In the genomic region with DNA sequence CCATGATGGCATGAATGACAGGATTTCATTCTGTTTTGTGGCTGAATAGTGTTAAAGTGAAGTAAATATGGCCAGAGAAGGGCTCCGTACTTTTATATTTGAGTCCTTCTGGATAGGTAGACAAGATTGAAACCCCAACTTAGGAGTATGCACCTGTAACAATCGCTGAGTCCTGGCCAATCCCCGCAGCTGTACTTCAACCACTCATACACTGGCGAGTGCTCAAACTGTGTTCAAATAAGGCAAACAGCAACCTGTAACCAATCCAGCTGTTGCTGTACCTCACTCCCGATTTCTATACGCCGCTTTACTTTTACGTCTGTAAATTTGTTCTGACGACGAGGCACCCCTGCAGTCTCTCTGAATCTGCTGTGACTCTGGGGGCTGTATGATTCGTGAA, we compare ENCODE assay signal across 32 cellular contexts. TPM values are rescaled to one million over a fixed set of nuclear protein-coding genes. Genes with fewer than 3 reads are reported as not detected.
"Had no signal": no experiment of that assay in that cellular context is flagged by ENCODE, and none has a peak within 500 bp of the region (broad histone marks: within the 10 kb centered on the region; RNA-seq: fewer than 3 reads in every experiment).

No MANE protein-coding gene starts in this region.

- H3K4me3 Mint-ChIP-seq: activated naive CD4-positive, alpha-beta T cell treated with anti-CD3 and anti-CD28 coated beads, Interleukin-2, amount 10 ng/mL, durations not matched to agents 7 days and 5 days; activated naive CD8-positive, alpha-beta T cell treated with anti-CD3 and anti-CD28 coated beads, Interleukin-2, amount 10 ng/mL, durations not matched to agents 7 days and 5 days; activated T-helper 1 cell treated with anti-CD3 and anti-CD28 coated beads, Interleukin-12 subunit alpha, Interleukin-12 subunit beta, Interleukin-2, Interleukin-4 antibody, amounts not matched to agents 30 ng/mL and 10 ng/mL and 1 ng/mL, durations not matched to agents 14 hours and 24 hours and 36 hours; nephron progenitor cell; stimulated activated naive B cell treated with anti-CD40 and anti-IgM and Interleukin-4, amounts not matched to agents 10 μg/mL and 1 μg/mL and 100 μg/mL, for 72 hours; T-helper 1 cell treated with Interleukin-12 subunit alpha and Interleukin-12 subunit beta and Interleukin-4 antibody, amounts not matched to agents 30 μg/mL and 1 μg/mL, for 36 hours had no signal

- H3K27me3 ChIP-seq: brain microvascular endothelial cell, esophagus muscularis mucosa, foreskin keratinocyte, pancreas, sigmoid colon, tibial artery had no signal

- H3K27ac Mint-ChIP-seq: activated naive CD8-positive, alpha-beta T cell treated with anti-CD3 and anti-CD28 coated beads, Interleukin-2, amount 10 ng/mL, durations not matched to agents 7 days and 5 days; activated T-helper 1 cell treated with anti-CD3 and anti-CD28 coated beads, Interleukin-12 subunit alpha, Interleukin-12 subunit beta, Interleukin-2, Interleukin-4 antibody, amounts not matched to agents 30 ng/mL and 10 ng/mL and 1 ng/mL, durations not matched to agents 14 hours and 24 hours and 36 hours; nephron progenitor cell; stimulated activated naive B cell treated with anti-CD40 and anti-IgM and Interleukin-4, amounts not matched to agents 10 μg/mL and 1 μg/mL and 100 μg/mL, for 72 hours; T-helper 1 cell treated with Interleukin-12 subunit alpha and Interleukin-12 subunit beta and Interleukin-4 antibody, amounts not matched to agents 30 μg/mL and 1 μg/mL, for 36 hours had no signal

- H3K27ac ChIP-seq: brain microvascular endothelial cell, esophagus muscularis mucosa, foreskin keratinocyte, heart left ventricle, pancreas, psoas muscle, sigmoid colon, suprapubic skin, tibial artery, VCaP had no signal

- H3K9me3 ChIP-seq: esophagus muscularis mucosa, heart left ventricle, pancreas, psoas muscle, sigmoid colon, suprapubic skin, tibial artery had no signal

- ATAC-seq: foreskin keratinocyte; heart left ventricle; psoas muscle; stimulated activated naive B cell treated with anti-CD40 and anti-IgM and Interleukin-4, amounts not matched to agents 10 μg/mL and 1 μg/mL and 100 μg/mL, for 72 hours had no signal

- H3K36me3 Mint-ChIP-seq: activated naive CD4-positive, alpha-beta T cell treated with anti-CD3 and anti-CD28 coated beads, Interleukin-2, amount 10 ng/mL, durations not matched to agents 7 days and 5 days; activated naive CD8-positive, alpha-beta T cell treated with anti-CD3 and anti-CD28 coated beads, Interleukin-2, amount 10 ng/mL, durations not matched to agents 7 days and 5 days; stimulated activated naive B cell treated with anti-CD40 and anti-IgM and Interleukin-4, amounts not matched to agents 10 μg/mL and 1 μg/mL and 100 μg/mL, for 72 hours had no signal

- H3K4me3 ChIP-seq: esophagus muscularis mucosa, heart left ventricle, pancreas, psoas muscle, sigmoid colon, suprapubic skin, tibial artery had no signal

- H3K9me3 Mint-ChIP-seq: activated naive CD8-positive, alpha-beta T cell treated with anti-CD3 and anti-CD28 coated beads, Interleukin-2, amount 10 ng/mL, durations not matched to agents 7 days and 5 days; activated T-helper 1 cell treated with anti-CD3 and anti-CD28 coated beads, Interleukin-12 subunit alpha, Interleukin-12 subunit beta, Interleukin-2, Interleukin-4 antibody, amounts not matched to agents 30 ng/mL and 10 ng/mL and 1 ng/mL, durations not matched to agents 14 hours and 24 hours and 36 hours; nephron progenitor cell; T-helper 1 cell treated with Interleukin-12 subunit alpha and Interleukin-12 subunit beta and Interleukin-4 antibody, amounts not matched to agents 30 μg/mL and 1 μg/mL, for 36 hours had no signal

- H3K4me1 Mint-ChIP-seq: activated naive CD4-positive, alpha-beta T cell treated with anti-CD3 and anti-CD28 coated beads, Interleukin-2, amount 10 ng/mL, durations not matched to agents 7 days and 5 days; activated naive CD8-positive, alpha-beta T cell treated with anti-CD3 and anti-CD28 coated beads, Interleukin-2, amount 10 ng/mL, durations not matched to agents 7 days and 5 days; nephron progenitor cell; stimulated activated naive B cell treated with anti-CD40 and anti-IgM and Interleukin-4, amounts not matched to agents 10 μg/mL and 1 μg/mL and 100 μg/mL, for 72 hours had no signal

- DNase-seq: activated CD4-positive, alpha-beta T cell treated with anti-CD3 and anti-CD28 coated beads for 4 hours; activated CD4-positive, alpha-beta T cell treated with anti-CD3 and anti-CD28 coated beads, Interleukin-2, amount 50 U/mL, for 4 hours; activated effector memory CD4-positive, alpha-beta T cell treated with anti-CD3 and anti-CD28 coated beads, Interleukin-2, amount 50 U/mL, for 16 hours; activated naive CD4-positive, alpha-beta T cell treated with anti-CD3 and anti-CD28 coated beads, Interleukin-2, amount 10 ng/mL, durations not matched to agents 7 days and 5 days; activated naive CD8-positive, alpha-beta T cell treated with anti-CD3 and anti-CD28 coated beads, Interleukin-2, amount 10 ng/mL, durations not matched to agents 7 days and 5 days; activated T-cell treated with anti-CD3 and anti-CD28 coated beads, Interleukin-2, amount 50 U/mL, for 1 hour; brain microvascular endothelial cell; foreskin keratinocyte; heart left ventricle; hypothalamus; nephron progenitor cell; pancreas; psoas muscle; sigmoid colon; stimulated activated CD4-positive, alpha-beta T cell treated with anti-CD3 and anti-CD28 coated beads, Interleukin-4, amount 100 ng/mL, for 4 hours; stimulated activated CD8-positive, alpha-beta memory T cell treated with anti-CD3 and anti-CD28 coated beads, Interleukin-4, amount 100 ng/mL, for 48 hours; stimulated activated naive B cell treated with anti-CD40 and anti-IgM and Interleukin-4, amounts not matched to agents 10 μg/mL and 1 μg/mL and 100 μg/mL, for 72 hours; T-helper 9 cell; tibial artery had no signal

- H3K4me1 ChIP-seq: esophagus muscularis mucosa, foreskin keratinocyte, heart left ventricle, pancreas, psoas muscle, sigmoid colon, suprapubic skin, tibial artery had no signal

- H3K36me3 ChIP-seq: brain microvascular endothelial cell, esophagus muscularis mucosa, heart left ventricle, pancreas, sigmoid colon, suprapubic skin, tibial artery had no signal

RNA-seq across cellular contexts. Expression of gene TTLL2, which starts 6.7 kb away (rescaled TPM):
- total RNA-seq: activated naive CD8-positive, alpha-beta T cell treated with anti-CD3 and anti-CD28 coated beads, Interleukin-2, amount 10 ng/mL, durations not matched to agents 7 days and 5 days; activated T-helper 1 cell treated with anti-CD3 and anti-CD28 coated beads, Interleukin-12 subunit alpha, Interleukin-12 subunit beta, Interleukin-2, Interleukin-4 antibody, amounts not matched to agents 30 ng/mL and 10 ng/mL and 1 ng/mL, durations not matched to agents 14 hours and 24 hours and 36 hours; astrocyte; cardiac septum; chondrocyte; esophagus muscularis mucosa; foreskin keratinocyte; heart left ventricle; kidney epithelial cell; lung microvascular endothelial cell; mesenteric fat pad; mucosa of gallbladder; pancreas; psoas muscle; sigmoid colon; suprapubic skin; ureter had no signal

RNA-seq across cellular contexts. Expression of gene UNC93A, which starts 40.5 kb away (rescaled TPM):
- total RNA-seq: activated naive CD8-positive, alpha-beta T cell treated with anti-CD3 and anti-CD28 coated beads, Interleukin-2, amount 10 ng/mL, durations not matched to agents 7 days and 5 days; activated T-helper 1 cell treated with anti-CD3 and anti-CD28 coated beads, Interleukin-12 subunit alpha, Interleukin-12 subunit beta, Interleukin-2, Interleukin-4 antibody, amounts not matched to agents 30 ng/mL and 10 ng/mL and 1 ng/mL, durations not matched to agents 14 hours and 24 hours and 36 hours; astrocyte; cardiac septum; chondrocyte; esophagus muscularis mucosa; foreskin keratinocyte; heart left ventricle; kidney epithelial cell; lung microvascular endothelial cell; mesenteric fat pad; pancreas; psoas muscle; sigmoid colon; ureter had no signal
